18 cellular contexts compared by ENCODE assay signal in the genomic region with DNA sequence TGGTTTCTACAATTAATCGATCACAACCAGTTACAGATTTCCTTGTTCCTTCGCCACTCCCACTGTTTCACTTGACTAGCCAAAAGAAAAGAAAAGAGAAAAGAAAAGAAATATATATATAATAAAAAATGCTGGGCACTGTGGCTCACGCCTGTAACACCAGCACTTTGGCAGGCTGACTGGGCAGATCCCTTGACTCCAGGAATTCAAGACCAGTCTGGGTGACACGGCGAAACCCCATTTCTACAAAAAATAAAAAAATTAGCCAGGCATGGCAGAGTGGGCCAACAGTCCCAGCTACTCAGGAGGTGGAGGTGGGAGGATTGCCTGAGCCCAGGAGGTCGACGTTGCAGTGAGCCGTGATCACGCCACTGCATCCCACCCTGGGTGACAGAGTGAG.
DNase-seq lines count a peak whose midpoint lies in the region; ATAC-seq and TF ChIP-seq lines count a peak whose summit lies in the region.
"Had no signal": no experiment of that assay in that cellular context is flagged by ENCODE, and none has a peak within 500 bp of the region (broad histone marks: within the 10 kb centered on the region; RNA-seq: fewer than 3 reads in every experiment).

No MANE protein-coding gene starts in this region.

- no peaks in the 10 kb centered on the region for H3K9me3 Mint-ChIP-seq in nephron progenitor cell
- no peaks in the 10 kb centered on the region for H3K9me3 Mint-ChIP-seq in type B pancreatic cell
- H3K9me3 Mint-ChIP-seq: CD4-positive, CD25-positive, alpha-beta regulatory T cell; CD8-positive, alpha-beta memory T cell had no signal

- H3K27me3 Mint-ChIP-seq in T-helper 17 cell = peaks cover 17% of the 10 kb centered on the region
- peaks cover 60% of the 10 kb centered on the region for H3K27me3 Mint-ChIP-seq in nephron progenitor cell (ENCODE audit: low read depth, poor library complexity)
- peaks cover 6% of the 10 kb centered on the region for H3K27me3 Mint-ChIP-seq in type B pancreatic cell
- H3K27me3 Mint-ChIP-seq: CD4-positive, CD25-positive, alpha-beta regulatory T cell; CD8-positive, alpha-beta memory T cell had no signal

- TF ChIP-seq CTCF in nephron progenitor cell (IDR thresholded peaks at IDR 0.05) (no peak), type B pancreatic cell (conservative IDR thresholded peaks at IDR 0.05) (no peak)

- DNase-seq in T-helper 17 cell (no peak), kidney glomerular epithelial cell (lab: John Stamatoyannopoulos, UW) (peak; percentile 27), nephron progenitor cell (no peak), type B pancreatic cell (ENCODE audit: extremely low spot score, unreplicated experiment) (no peak), NCI-H446 treated with DMSO at 0.1 percent for 48 hours (lab: John Stamatoyannopoulos, UW) (no peak), superior temporal gyrus (ENCODE audit: extremely low spot score) (no peak), cerebellum (ENCODE audit: low spot score) (no peak)
- DNase-seq: ACHN; BE2C; C1 segment of cervical spinal cord; CD4-positive, CD25-positive, alpha-beta regulatory T cell; CD8-positive, alpha-beta memory T cell; COR-L47; GOT3; IMR-90 had no signal

- H3K27ac Mint-ChIP-seq in T-helper 17 cell (peak overlapping the region; percentile 69), nephron progenitor cell (no peak overlapping the region), type B pancreatic cell (peak overlapping the region; percentile 12)
- H3K27ac Mint-ChIP-seq: CD4-positive, CD25-positive, alpha-beta regulatory T cell; CD8-positive, alpha-beta memory T cell had no signal

- no peaks in the 10 kb centered on the region for H3K9me3 ChIP-seq in T-helper 17 cell (ENCODE audit: control insufficient read depth, low read length, poor library complexity, severe bottlenecking)
- H3K9me3 ChIP-seq: BE2C, HAP-1 had no signal

- H3K36me3 Mint-ChIP-seq in T-helper 17 cell (ENCODE audit: low read depth) (no peaks in the 10 kb centered on the region), nephron progenitor cell (ENCODE audit: low read depth) (no peaks in the 10 kb centered on the region), type B pancreatic cell (peaks cover 3% of the 10 kb centered on the region)
- H3K36me3 Mint-ChIP-seq: CD4-positive, CD25-positive, alpha-beta regulatory T cell; CD8-positive, alpha-beta memory T cell had no signal

- ATAC-seq in T-helper 17 cell (no peak), HG03175 (IDR thresholded peaks at IDR 0.05; ENCODE audit: unreplicated experiment) (no peak)
- ATAC-seq: K562 had no signal

- H3K4me1 Mint-ChIP-seq in T-helper 17 cell (peaks cover 6% of the 10 kb centered on the region), nephron progenitor cell (peaks cover 71% of the 10 kb centered on the region), type B pancreatic cell (ENCODE audit: unreplicated experiment) (peaks cover 40% of the 10 kb centered on the region)
- H3K4me1 Mint-ChIP-seq: CD8-positive, alpha-beta memory T cell had no signal

- H3K4me3 Mint-ChIP-seq in T-helper 17 cell (no peak overlapping the region), nephron progenitor cell (peak overlapping the region; percentile 3), type B pancreatic cell (no peak overlapping the region)
- H3K4me3 Mint-ChIP-seq: CD4-positive, CD25-positive, alpha-beta regulatory T cell; CD8-positive, alpha-beta memory T cell had no signal
